In genomic region chr6:158514991-158515390, GRCh38 we compare ENCODE assay signal across 19 cellular contexts. TPM values are rescaled to one million over a fixed set of nuclear protein-coding genes. Genes with fewer than 3 reads are reported as not detected.
DNase-seq lines count a peak whose midpoint lies in the region; ATAC-seq and TF ChIP-seq lines count a peak whose summit lies in the region.
"Had no signal": no experiment of that assay in that cellular context is flagged by ENCODE, and none has a peak within 500 bp of the region (broad histone marks: within the 10 kb centered on the region; RNA-seq: fewer than 3 reads in every experiment).

No MANE protein-coding gene starts in this region.

- no peaks in the 10 kb centered on the region for H3K36me3 ChIP-seq in KOPT-K1 (ENCODE audit: insufficient read depth, low read length)
- H3K36me3 ChIP-seq in endodermal cell (ENCODE audit: control insufficient read depth, insufficient read depth, low read length), result peaks cover 6% of the 10 kb centered on the region
- H3K36me3 ChIP-seq in trophoblast cell (ENCODE audit: control insufficient read depth in 1 of 2, insufficient read depth in 2 of 2, low read length in 2 of 2), result peaks cover 4 to 12% of the 10 kb centered on the region in 2 experiments
- no peaks in the 10 kb centered on the region for H3K36me3 ChIP-seq in CD8-positive, alpha-beta T cell (ENCODE audit: insufficient read depth, low read length)
- H3K36me3 ChIP-seq in OCI-LY7 (ENCODE audit: insufficient read depth, low read length), result no peaks in the 10 kb centered on the region

- H3K4ac ChIP-seq in trophoblast cell (ENCODE audit: low read depth, low read length), result no peak overlapping the region

- H3K27me3 ChIP-seq in endodermal cell (ENCODE audit: control insufficient read depth, insufficient read depth, low read length, poor library complexity, severe bottlenecking), result no peaks in the 10 kb centered on the region
- H3K27me3 ChIP-seq in trophoblast cell (ENCODE audit: insufficient read depth, low read length), result no peaks in the 10 kb centered on the region
- no peaks in the 10 kb centered on the region for H3K27me3 ChIP-seq in CD8-positive, alpha-beta T cell (ENCODE audit: insufficient read depth, low read length)

- no peak overlapping the region for H4K12ac ChIP-seq in trophoblast cell (ENCODE audit: low read depth, low read length)

- CTCF ChIA-PET in CD8-positive, alpha-beta T cell (lab: Charles Lee), result interaction anchor here (0.6 to 2.3 kb wide), 4 partner anchors 13 to 300 kb away, joined by 3 to 8 read pairs (median 4); no protein-coding TSS in a partner anchor
- CTCF ChIA-PET in OCI-LY7 (lab: Charles Lee; ENCODE audit: unreplicated experiment), result interaction anchor here (0.6 kb wide), 1 partner anchor 243 kb away, joined by 3 read pairs; no protein-coding TSS in a partner anchor

- no TSS peak for BruUV-seq in OCI-LY7 (replicated peaks; lab: Mats Ljungman, UMichigan)

- no peak overlapping the region for H2AK5ac ChIP-seq in trophoblast cell (ENCODE audit: low read length)

- no peaks in the 10 kb centered on the region for H3K36me3 Mint-ChIP-seq in T-helper 2 cell treated with Interferon-gamma antibody and Interleukin-4, amounts not matched to agents 5 μg/mL and 100 μg/mL, for 36 hours (ENCODE audit: low read depth)
- H3K36me3 Mint-ChIP-seq in endodermal cell (ENCODE audit: low read depth), result peaks cover 10% of the 10 kb centered on the region
- no peaks in the 10 kb centered on the region for H3K36me3 Mint-ChIP-seq in CD8-positive, alpha-beta T cell

- H3K4me1 ChIP-seq in endodermal cell (ENCODE audit: control insufficient read depth, insufficient read depth, low read length), result no peaks in the 10 kb centered on the region
- H3K4me1 ChIP-seq in trophoblast cell (ENCODE audit: control insufficient read depth in 1 of 2, insufficient read depth in 2 of 2, low read length in 2 of 2), result peaks cover 0 to 2% of the 10 kb centered on the region in 2 experiments
- peaks cover 20% of the 10 kb centered on the region for H3K4me1 ChIP-seq in CD8-positive, alpha-beta T cell (ENCODE audit: insufficient read depth, low read length)
- H3K4me1 ChIP-seq in OCI-LY7 (ENCODE audit: insufficient read depth, low read length, poor library complexity, severe bottlenecking), result peaks cover 10% of the 10 kb centered on the region

- intact Hi-C loops in CD8-positive, alpha-beta T cell (cut with DNase I, micrococcal nuclease), result no loop called here
- intact Hi-C loops in OCI-LY7 (cut with micrococcal nuclease; ENCODE audit: unreplicated experiment), result no loop called here

- no peak overlapping the region for H2BK5ac ChIP-seq in trophoblast cell (ENCODE audit: low read depth, low read length, poor library complexity)

- no peak overlapping the region for H3K4me3 Mint-ChIP-seq in T-helper 2 cell treated with Interferon-gamma antibody and Interleukin-4, amounts not matched to agents 5 μg/mL and 100 μg/mL, for 36 hours
- H3K4me3 Mint-ChIP-seq in endodermal cell, result no peak overlapping the region
- no peak overlapping the region for H3K4me3 Mint-ChIP-seq in CD8-positive, alpha-beta T cell
- H3K4me3 Mint-ChIP-seq: CD4-positive, alpha-beta T cell; H9 had no signal

- POLR2A ChIA-PET in CD8-positive, alpha-beta T cell (lab: Charles Lee), result no interaction called here
- POLR2A ChIA-PET in OCI-LY7 (lab: Charles Lee), result interaction anchor here (0.9 to 1.2 kb wide), 2 partner anchors 186 to 294 kb away, joined by 3 to 6 read pairs; no protein-coding TSS in a partner anchor

- no peak overlapping the region for H3K23ac ChIP-seq in trophoblast cell (ENCODE audit: low read length)

- H2AFZ ChIP-seq in trophoblast cell (ENCODE audit: insufficient read depth, low read length, poor library complexity), result no peak overlapping the region
- H2AFZ ChIP-seq in OCI-LY7 (ENCODE audit: low read length), result no peak overlapping the region

- H3K27ac ChIP-seq in KOPT-K1 (ENCODE audit: low read depth, low read length, poor library complexity, severe bottlenecking) (peak overlapping the region; percentile 51), endodermal cell (ENCODE audit: low read depth, low read length) (no peak overlapping the region), trophoblast cell (ENCODE audit: low read depth, low read length) (no peak overlapping the region), OCI-LY7 (ENCODE audit: low read depth, low read length, poor library complexity, severe bottlenecking) (no peak overlapping the region)
- H3K27ac ChIP-seq in CD8-positive, alpha-beta T cell (ENCODE audit: low read depth, low read length), result no peak overlapping the region
- H3K27ac ChIP-seq: 22Rv1, A549, C4-2B, HL-60 had no signal

- H4K8ac ChIP-seq in trophoblast cell (ENCODE audit: low read depth, low read length), result no peak overlapping the region

- no peaks in the 10 kb centered on the region for H3K79me2 ChIP-seq in trophoblast cell (ENCODE audit: control insufficient read depth, insufficient read depth, low read length, poor library complexity)
- H3K79me2 ChIP-seq in OCI-LY7 (ENCODE audit: insufficient read depth, low read depth, low read length), result no peaks in the 10 kb centered on the region

- no peak for TF ChIP-seq CTCF in endodermal cell (conservative IDR thresholded peaks at IDR 0.05)
- no peak for TF ChIP-seq CTCF in CD8-positive, alpha-beta T cell (IDR thresholded peaks at IDR 0.05)
- TF ChIP-seq CTCF in OCI-LY7 (conservative IDR thresholded peaks at IDR 0.05; ENCODE audit: low read length), result no peak

- no peaks in the 10 kb centered on the region for H3K9me2 ChIP-seq in OCI-LY7 (ENCODE audit: insufficient read depth, low read length)

- peaks cover 35% of the 10 kb centered on the region for H3K4me1 Mint-ChIP-seq in T-helper 2 cell treated with Interferon-gamma antibody and Interleukin-4, amounts not matched to agents 5 μg/mL and 100 μg/mL, for 36 hours (ENCODE audit: low read depth)
- H3K4me1 Mint-ChIP-seq in endodermal cell, result peaks cover 9% of the 10 kb centered on the region
- H3K4me1 Mint-ChIP-seq in CD8-positive, alpha-beta T cell (ENCODE audit: low read depth), result peaks cover 42% of the 10 kb centered on the region

- peak overlapping the region; percentile 20 for H3K27ac Mint-ChIP-seq in T-helper 2 cell treated with Interferon-gamma antibody and Interleukin-4, amounts not matched to agents 5 μg/mL and 100 μg/mL, for 36 hours
- no peak overlapping the region for H3K27ac Mint-ChIP-seq in endodermal cell
- no peak overlapping the region for H3K27ac Mint-ChIP-seq in CD8-positive, alpha-beta T cell
- H3K27ac Mint-ChIP-seq: CD4-positive, alpha-beta T cell; H9 had no signal

- DNase-seq in T-helper 2 cell treated with Interferon-gamma antibody and Interleukin-4, amounts not matched to agents 5 μg/mL and 100 μg/mL, for 36 hours (ENCODE audit: low spot score), result no peak
- DNase-seq in T-helper 2 cell (no peak), endodermal cell (peak; percentile 26), trophoblast cell (no peak), OCI-LY7 (ENCODE audit: low spot score) (no peak), left lobe of liver (ENCODE audit: low spot score) (no peak)
- no peak for DNase-seq in CD8-positive, alpha-beta T cell
- DNase-seq: AML-193; CD4-positive, alpha-beta T cell; DMS79 treated with DMSO at 0.1 percent for 48 hours; EL; H9; IMR-90 had no signal

- H3K18ac ChIP-seq in trophoblast cell (ENCODE audit: low read length), result no peak overlapping the region

- H3K9me3 ChIP-seq in KOPT-K1 (ENCODE audit: insufficient read depth, low read length, poor library complexity, severe bottlenecking), result no peaks in the 10 kb centered on the region
- no peaks in the 10 kb centered on the region for H3K9me3 ChIP-seq in endodermal cell (ENCODE audit: control insufficient read depth, low read length)
- peaks cover 2% of the 10 kb centered on the region for H3K9me3 ChIP-seq in trophoblast cell (ENCODE audit: insufficient read depth, low read depth, low read length)
- no peaks in the 10 kb centered on the region for H3K9me3 ChIP-seq in CD8-positive, alpha-beta T cell (ENCODE audit: low read length)
- H3K9me3 ChIP-seq in OCI-LY7 (ENCODE audit: low read length), result no peaks in the 10 kb centered on the region
- H3K9me3 ChIP-seq: A549 had no signal

- H4K20me1 ChIP-seq in OCI-LY7 (ENCODE audit: insufficient read depth, low read length), result no peaks in the 10 kb centered on the region

- no peak for ATAC-seq in CD8-positive, alpha-beta T cell
- no peak for ATAC-seq in left lobe of liver
- ATAC-seq: A549, GM12878 had no signal

- no peaks in the 10 kb centered on the region for H3K79me1 ChIP-seq in trophoblast cell (ENCODE audit: low read length)

- no peak overlapping the region for H3K14ac ChIP-seq in trophoblast cell (ENCODE audit: low read length)

- H2BK12ac ChIP-seq in trophoblast cell (ENCODE audit: low read length), result no peak overlapping the region

- H2BK120ac ChIP-seq in trophoblast cell (ENCODE audit: insufficient read depth, low read length, poor library complexity), result no peak overlapping the region

- no peak overlapping the region for H4K91ac ChIP-seq in trophoblast cell (ENCODE audit: low read depth, low read length)

- H3K9me3 Mint-ChIP-seq in T-helper 2 cell treated with Interferon-gamma antibody and Interleukin-4, amounts not matched to agents 5 μg/mL and 100 μg/mL, for 36 hours, result no peaks in the 10 kb centered on the region
- H3K9me3 Mint-ChIP-seq in endodermal cell, result no peaks in the 10 kb centered on the region
- H3K9me3 Mint-ChIP-seq in CD8-positive, alpha-beta T cell, result no peaks in the 10 kb centered on the region
- H3K9me3 Mint-ChIP-seq: CD4-positive, alpha-beta T cell; H9 had no signal

- H3K9ac ChIP-seq in endodermal cell (ENCODE audit: extremely low read depth, low read length, poor library complexity, severe bottlenecking) (no peak overlapping the region), trophoblast cell (ENCODE audit: low read length) (peak overlapping the region; percentile 19)

- no peak overlapping the region for H3K4me2 ChIP-seq in trophoblast cell (ENCODE audit: low read length)
- no peak overlapping the region for H3K4me2 ChIP-seq in OCI-LY7 (ENCODE audit: low read length)
- H3K4me2 ChIP-seq: A549 had no signal

- H3K27me3 Mint-ChIP-seq in T-helper 2 cell treated with Interferon-gamma antibody and Interleukin-4, amounts not matched to agents 5 μg/mL and 100 μg/mL, for 36 hours (ENCODE audit: low read depth), result peaks cover 6% of the 10 kb centered on the region
- peaks cover 9% of the 10 kb centered on the region for H3K27me3 Mint-ChIP-seq in endodermal cell (ENCODE audit: insufficient read depth)
- H3K27me3 Mint-ChIP-seq in CD8-positive, alpha-beta T cell (ENCODE audit: low read depth), result peaks cover 14% of the 10 kb centered on the region

- WGBS in endodermal cell (ENCODE audit: insufficient coverage in 1 of 2, insufficient read length in 1 of 2), 2 experiments, result 95 to 100% methylated on average over 5 to 8 of the region's 8 CpGs
- WGBS in trophoblast cell (ENCODE audit: extremely low coverage, insufficient coverage, insufficient read length), result no CpG with 5 or more reads among the region's 8 CpGs

- H3K4me3 ChIP-seq in endodermal cell (ENCODE audit: low read length), result no peak overlapping the region
- H3K4me3 ChIP-seq in trophoblast cell (ENCODE audit: low read depth, low read length), result no peak overlapping the region
- no peak overlapping the region for H3K4me3 ChIP-seq in CD8-positive, alpha-beta T cell (ENCODE audit: low read depth, low read length)
- H3K4me3 ChIP-seq in OCI-LY7 (ENCODE audit: low read depth, low read length, poor library complexity, severe bottlenecking), result no peak overlapping the region
- H3K4me3 ChIP-seq: A549, GM12878 had no signal

RNA-seq across cellular contexts. Expression of gene TMEM181, which starts 44.9 kb away (rescaled TPM):
- total RNA-seq in endodermal cell (10 to 100 TPM; 21.2 to 21.8 TPM), OCI-LY7 (2022) (11.9 and 12.5 TPM in 2 replicates), left lobe of liver (12.0 TPM)
- polyA plus RNA-seq in endodermal cell (2013, experiment 1 of 2), result 20.7 TPM
- 18.7 TPM for polyA plus RNA-seq in endodermal cell (2013, experiment 2 of 2)
- 10.2 and 10.4 TPM in 2 replicates for polyA plus RNA-seq in trophoblast cell (2013)
- total RNA-seq in CD8-positive, alpha-beta T cell, result 10 to 100 TPM in 1 of 2 experiments, 1 to 10 TPM in 1; 9.3 to 10.3 TPM
- total RNA-seq in OCI-LY7 (2014; rRNA removed; shearing (Covaris generic)), result 7.1 and 8.0 TPM in 2 replicates
